8 cellular contexts compared by ENCODE assay signal in genomic region chr4:78661923-78662521, GRCh38.
DNase-seq lines count a peak whose midpoint lies in the region; ATAC-seq, FAIRE-seq and TF ChIP-seq lines count a peak whose summit lies in the region.

No MANE protein-coding gene starts in this region.

- FAIRE-seq in GM12892 (lab: Jason Lieb, UNC) = peak; percentile 92
- FAIRE-seq in pancreas (lab: Jason Lieb, UNC) = no peak

- 30 to 39% methylated on average over 3 of the region's 3 CpGs for WGBS in pancreas, 2 donors

- H3K36me3 ChIP-seq in HUES48 (ENCODE audit: control insufficient read depth, insufficient read depth, low read length) (no peaks in the 10 kb centered on the region), pancreas (no peaks in the 10 kb centered on the region)

- no peak overlapping the region for H3K4me3 ChIP-seq in HUES48 (ENCODE audit: low read depth, low read length)
- H3K4me3 ChIP-seq in pancreas = no peak overlapping the region

- H3K27ac ChIP-seq in HUES48 (ENCODE audit: low read depth, low read length) (peak overlapping the region; percentile 85), cingulate gyrus (ENCODE audit: low read depth, low read length) (peak overlapping the region; percentile 48), pancreas (peak overlapping the region in 2 of 4 donors; percentile 1 to 9)

- H3K4me1 ChIP-seq in HUES48 (ENCODE audit: control insufficient read depth, insufficient read depth, low read length) (peaks cover 35% of the 10 kb centered on the region), pancreas (peaks cover 0 to 7% (median 0%) of the 10 kb centered on the region in 3 donors)

- H3K9me3 ChIP-seq in HUES48 (ENCODE audit: control insufficient read depth, insufficient read depth, low read length) (no peaks in the 10 kb centered on the region), pancreas (no peaks in the 10 kb centered on the region)

- H3K9ac ChIP-seq in HUES48 (ENCODE audit: low read depth, low read length) = no peak overlapping the region

- DNase-seq in GM12892 (ENCODE audit: insufficient read length) (no peak), pancreas (no peak), GM19238 (ENCODE audit: insufficient read length, low spot score) (no peak)
- DNase-seq in stimulated activated CD4-positive, alpha-beta T cell treated with anti-CD3 and anti-CD28 coated beads, Interleukin-4, amount 100 ng/mL, for 1 hour = no peak
- DNase-seq in activated CD4-positive, alpha-beta T cell treated with anti-CD3 and anti-CD28 coated beads, Interleukin-2, amount 50 U/mL, for 1 hour = no peak

- ATAC-seq in GM21526 (IDR thresholded peaks at IDR 0.05; ENCODE audit: low FRiP score, unreplicated experiment) (peak; percentile 77), pancreas (peak in 3 of 4 donors; percentile 63 to 66 (median 65))

- TF ChIP-seq POLR2A in GM12892 (IDR thresholded peaks at IDR 0.05; ENCODE audit: low read depth, low read length) = no peak

- H3K27me3 ChIP-seq in HUES48 (ENCODE audit: control insufficient read depth, insufficient read depth, low read length) (no peaks in the 10 kb centered on the region), pancreas (no peaks in the 10 kb centered on the region)

- no peak for TF ChIP-seq CTCF in pancreas (IDR thresholded peaks at IDR 0.05)

- intact Hi-C loops in pancreas (cut with DNase I) = no loop called here
